In genomic region chr1:51220548-51220947, GRCh38 we compare ENCODE assay signal across 3 cellular contexts.
TF ChIP-seq lines count a peak whose summit lies in the region.

No MANE protein-coding gene starts in this region.

TF ChIP-seq in SK-N-SH, 30 proteins besides CTCF, POLR2A, EP300 and RAD21:
- no peak for TF ChIP-seq REST (IDR thresholded peaks at IDR 0.05; ENCODE audit: low read depth, low read length)
- TF ChIP-seq CHD2 (IDR thresholded peaks at IDR 0.05; ENCODE audit: low read length, partially characterized antibody) = no peak
- no peak for TF ChIP-seq NRF1 (IDR thresholded peaks at IDR 0.05; ENCODE audit: low read depth, low read length)
- TF ChIP-seq MAX (IDR thresholded peaks at IDR 0.05; ENCODE audit: low read depth) = no peak
- no peak for TF ChIP-seq EZH2phosphoT487 (IDR thresholded peaks at IDR 0.05; ENCODE audit: borderline replicate concordance, low read depth)
- TF ChIP-seq TCF12 (IDR thresholded peaks at IDR 0.05) = no peak
- TF ChIP-seq TAF1 (IDR thresholded peaks at IDR 0.05; ENCODE audit: borderline replicate concordance, low read depth, low read length) = no peak
- no peak for TF ChIP-seq TEAD4 (IDR thresholded peaks at IDR 0.05; ENCODE audit: borderline replicate concordance, insufficient read depth)
- TF ChIP-seq NFIC (IDR thresholded peaks at IDR 0.05; ENCODE audit: borderline replicate concordance) = no peak
- TF ChIP-seq FOXM1 (IDR thresholded peaks at IDR 0.05; ENCODE audit: low read depth) = no peak
- TF ChIP-seq PBX3 (IDR thresholded peaks at IDR 0.05) = no peak
- TF ChIP-seq YY1 (IDR thresholded peaks at IDR 0.05; ENCODE audit: low read depth) = no peak
- no peak for TF ChIP-seq JUND (IDR thresholded peaks at IDR 0.05)
- TF ChIP-seq ELF1 (IDR thresholded peaks at IDR 0.05) = no peak
- no peak for TF ChIP-seq MXI1 (IDR thresholded peaks at IDR 0.05; ENCODE audit: low read depth, low read length)

TF ChIP-seq in SK-N-SH treated with all-trans-retinoic acid at 6 μM for 48 hours, 23 proteins besides CTCF, POLR2A, EP300 and RAD21:
- no peak for TF ChIP-seq POU6F1 (CRISPR knock-in tag; IDR thresholded peaks at IDR 0.05; ENCODE audit: borderline replicate concordance, low read depth)
- TF ChIP-seq TOX (CRISPR knock-in tag; IDR thresholded peaks at IDR 0.05; ENCODE audit: borderline replicate concordance) = no peak
- no peak for TF ChIP-seq ZC3H10 (CRISPR knock-in tag; IDR thresholded peaks at IDR 0.05)
- TF ChIP-seq SNAI2 (CRISPR knock-in tag; IDR thresholded peaks at IDR 0.05) = no peak
- no peak for TF ChIP-seq TCF4 (CRISPR knock-in tag; IDR thresholded peaks at IDR 0.05; ENCODE audit: borderline replicate concordance)
- TF ChIP-seq PATZ1 (CRISPR knock-in tag; IDR thresholded peaks at IDR 0.05; ENCODE audit: borderline replicate concordance) = no peak
- TF ChIP-seq ZNF70 (CRISPR knock-in tag; IDR thresholded peaks at IDR 0.05) = no peak
- TF ChIP-seq ARNTL (CRISPR knock-in tag; IDR thresholded peaks at IDR 0.05; ENCODE audit: borderline replicate concordance, low read depth) = no peak
- no peak for TF ChIP-seq ZFP30 (CRISPR knock-in tag; IDR thresholded peaks at IDR 0.05)
- no peak for TF ChIP-seq ZNF8 (CRISPR knock-in tag; IDR thresholded peaks at IDR 0.05)
- no peak for TF ChIP-seq CSRNP3 (CRISPR knock-in tag; IDR thresholded peaks at IDR 0.05)
- no peak for TF ChIP-seq BACH2 (CRISPR knock-in tag; IDR thresholded peaks at IDR 0.05; ENCODE audit: borderline replicate concordance)
- TF ChIP-seq OSR1 (CRISPR knock-in tag; IDR thresholded peaks at IDR 0.05) = no peak
- TF ChIP-seq ZNF565 (CRISPR knock-in tag; conservative IDR thresholded peaks at IDR 0.05; ENCODE audit: low read depth) = no peak
- TF ChIP-seq ZFP3 (CRISPR knock-in tag; IDR thresholded peaks at IDR 0.05) = no peak
- no peak for TF ChIP-seq PPARA (CRISPR knock-in tag; IDR thresholded peaks at IDR 0.05; ENCODE audit: borderline replicate concordance)
- TF ChIP-seq CREB5 (CRISPR knock-in tag; IDR thresholded peaks at IDR 0.05; ENCODE audit: low read depth) = no peak
- TF ChIP-seq RARB (CRISPR knock-in tag; IDR thresholded peaks at IDR 0.05) = no peak

TF ChIP-seq in GM12878, 131 proteins besides CTCF, POLR2A, EP300 and RAD21:
- TF ChIP-seq SMAD5 (IDR thresholded peaks at IDR 0.05; ENCODE audit: low read depth) (no peak), MEF2A (IDR thresholded peaks at IDR 0.05; ENCODE audit: insufficient read depth, low read depth, low read length) (no peak), RELA (IDR thresholded peaks at IDR 0.05; ENCODE audit: borderline replicate concordance, partially characterized antibody) (no peak), ATF3 (IDR thresholded peaks at IDR 0.05; ENCODE audit: borderline replicate concordance, extremely low read depth, low read depth, low read length) (no peak), SRF (IDR thresholded peaks at IDR 0.05; ENCODE audit: low read depth in 2 of 2, low read length in 2 of 2) (no peak), FOXK2 (IDR thresholded peaks at IDR 0.05) (no peak), RBBP5 (conservative IDR thresholded peaks at IDR 0.05) (no peak), CREM (IDR thresholded peaks at IDR 0.05; ENCODE audit: low read depth) (no peak), WRNIP1 (IDR thresholded peaks at IDR 0.05; ENCODE audit: borderline replicate concordance, low read depth, low read length) (no peak), ATF2 (IDR thresholded peaks at IDR 0.05; ENCODE audit: low read length) (no peak), NKRF (conservative IDR thresholded peaks at IDR 0.05) (no peak), CHD1 (IDR thresholded peaks at IDR 0.05; ENCODE audit: low read depth, low read length) (no peak), SUZ12 (IDR thresholded peaks at IDR 0.05; ENCODE audit: unreplicated experiment) (no peak), DPF2 (IDR thresholded peaks at IDR 0.05) (no peak), NR2C1 (IDR thresholded peaks at IDR 0.05) (no peak), E2F8 (IDR thresholded peaks at IDR 0.05; ENCODE audit: low read depth, partially characterized antibody) (no peak), SIN3A (IDR thresholded peaks at IDR 0.05; ENCODE audit: low read depth, low read length) (no peak), MYB (IDR thresholded peaks at IDR 0.05; ENCODE audit: borderline replicate concordance, low read depth, low read length) (no peak)
